In genomic region chr20:52071136-52071535, GRCh38 we compare ENCODE assay signal across 34 cellular contexts.
"Had no signal": no experiment of that assay in that cellular context is flagged by ENCODE, and none has a peak within 500 bp of the region (broad histone marks: within the 10 kb centered on the region; RNA-seq: fewer than 3 reads in every experiment).

No MANE protein-coding gene starts in this region.

- DNase-seq: Karpas-422, Kasumi-1, MG63, MM.1S, MV-4-11, NCI-H1048, NCI-H1092, NCI-H1092 treated with DMSO at 0.1 percent for 48 hours, NCI-H1105, NCI-H1105 treated with DMSO at 0.1 percent for 48 hours, NCI-H1417, NCI-H1417 treated with DMSO at 0.1 percent for 48 hours, NCI-H1436, NCI-H1436 treated with DMSO at 0.1 percent for 48 hours, NCI-H146, NCI-H1694, NCI-H1694 treated with DMSO at 0.1 percent for 48 hours, NCI-H187, NCI-H187 treated with DMSO at 0.1 percent for 48 hours, NCI-H1930, NCI-H2029, NCI-H2029 treated with DMSO at 0.1 percent for 48 hours, NCI-H2081, NCI-H2081 treated with DMSO at 0.1 percent for 48 hours, NCI-H2107, NCI-H2171, NCI-H2171 treated with DMSO at 0.1 percent for 48 hours, NCI-H2227 treated with DMSO at 0.1 percent for 48 hours, NCI-H226, NCI-H345, NCI-H446, NCI-H446 treated with DMSO at 0.1 percent for 48 hours, NCI-H510A had no signal

- H3K4me3 ChIP-seq: MG63 had no signal

- H3K4me2 ChIP-seq: KMS-11 had no signal

- H3K27ac ChIP-seq: KMS-11 had no signal

- H3K27me3 ChIP-seq: MG63 had no signal

- H3K9ac ChIP-seq: KMS-11 had no signal

- H3K9me3 ChIP-seq: MG63 had no signal
